In the genomic region with DNA sequence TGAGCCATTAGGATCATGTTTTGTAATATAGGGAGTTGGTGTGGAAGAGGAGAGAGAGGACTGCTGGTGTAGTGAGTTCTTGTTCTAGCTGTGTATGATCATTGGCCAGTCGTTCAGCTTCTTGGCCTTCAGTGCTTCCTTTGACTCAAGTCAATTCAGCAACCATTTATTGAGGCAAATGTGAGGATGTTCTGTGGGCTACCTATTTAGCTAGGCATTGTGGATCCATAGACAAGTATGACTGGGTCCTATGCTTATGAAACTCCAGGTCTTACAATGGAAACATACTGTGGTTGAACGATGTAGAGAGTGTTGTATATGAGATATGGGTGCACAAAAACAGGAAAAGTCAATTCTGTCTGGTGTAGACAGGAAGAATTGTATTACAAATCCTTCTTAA, we compare ENCODE assay signal across 1 cellular context.
TF ChIP-seq lines count a peak whose summit lies in the region.

No MANE protein-coding gene starts in this region.

TF ChIP-seq in GM23338, 12 proteins besides CTCF, POLR2A, EP300 and RAD21 (continued from another document):
- TF ChIP-seq, protein P1, sequence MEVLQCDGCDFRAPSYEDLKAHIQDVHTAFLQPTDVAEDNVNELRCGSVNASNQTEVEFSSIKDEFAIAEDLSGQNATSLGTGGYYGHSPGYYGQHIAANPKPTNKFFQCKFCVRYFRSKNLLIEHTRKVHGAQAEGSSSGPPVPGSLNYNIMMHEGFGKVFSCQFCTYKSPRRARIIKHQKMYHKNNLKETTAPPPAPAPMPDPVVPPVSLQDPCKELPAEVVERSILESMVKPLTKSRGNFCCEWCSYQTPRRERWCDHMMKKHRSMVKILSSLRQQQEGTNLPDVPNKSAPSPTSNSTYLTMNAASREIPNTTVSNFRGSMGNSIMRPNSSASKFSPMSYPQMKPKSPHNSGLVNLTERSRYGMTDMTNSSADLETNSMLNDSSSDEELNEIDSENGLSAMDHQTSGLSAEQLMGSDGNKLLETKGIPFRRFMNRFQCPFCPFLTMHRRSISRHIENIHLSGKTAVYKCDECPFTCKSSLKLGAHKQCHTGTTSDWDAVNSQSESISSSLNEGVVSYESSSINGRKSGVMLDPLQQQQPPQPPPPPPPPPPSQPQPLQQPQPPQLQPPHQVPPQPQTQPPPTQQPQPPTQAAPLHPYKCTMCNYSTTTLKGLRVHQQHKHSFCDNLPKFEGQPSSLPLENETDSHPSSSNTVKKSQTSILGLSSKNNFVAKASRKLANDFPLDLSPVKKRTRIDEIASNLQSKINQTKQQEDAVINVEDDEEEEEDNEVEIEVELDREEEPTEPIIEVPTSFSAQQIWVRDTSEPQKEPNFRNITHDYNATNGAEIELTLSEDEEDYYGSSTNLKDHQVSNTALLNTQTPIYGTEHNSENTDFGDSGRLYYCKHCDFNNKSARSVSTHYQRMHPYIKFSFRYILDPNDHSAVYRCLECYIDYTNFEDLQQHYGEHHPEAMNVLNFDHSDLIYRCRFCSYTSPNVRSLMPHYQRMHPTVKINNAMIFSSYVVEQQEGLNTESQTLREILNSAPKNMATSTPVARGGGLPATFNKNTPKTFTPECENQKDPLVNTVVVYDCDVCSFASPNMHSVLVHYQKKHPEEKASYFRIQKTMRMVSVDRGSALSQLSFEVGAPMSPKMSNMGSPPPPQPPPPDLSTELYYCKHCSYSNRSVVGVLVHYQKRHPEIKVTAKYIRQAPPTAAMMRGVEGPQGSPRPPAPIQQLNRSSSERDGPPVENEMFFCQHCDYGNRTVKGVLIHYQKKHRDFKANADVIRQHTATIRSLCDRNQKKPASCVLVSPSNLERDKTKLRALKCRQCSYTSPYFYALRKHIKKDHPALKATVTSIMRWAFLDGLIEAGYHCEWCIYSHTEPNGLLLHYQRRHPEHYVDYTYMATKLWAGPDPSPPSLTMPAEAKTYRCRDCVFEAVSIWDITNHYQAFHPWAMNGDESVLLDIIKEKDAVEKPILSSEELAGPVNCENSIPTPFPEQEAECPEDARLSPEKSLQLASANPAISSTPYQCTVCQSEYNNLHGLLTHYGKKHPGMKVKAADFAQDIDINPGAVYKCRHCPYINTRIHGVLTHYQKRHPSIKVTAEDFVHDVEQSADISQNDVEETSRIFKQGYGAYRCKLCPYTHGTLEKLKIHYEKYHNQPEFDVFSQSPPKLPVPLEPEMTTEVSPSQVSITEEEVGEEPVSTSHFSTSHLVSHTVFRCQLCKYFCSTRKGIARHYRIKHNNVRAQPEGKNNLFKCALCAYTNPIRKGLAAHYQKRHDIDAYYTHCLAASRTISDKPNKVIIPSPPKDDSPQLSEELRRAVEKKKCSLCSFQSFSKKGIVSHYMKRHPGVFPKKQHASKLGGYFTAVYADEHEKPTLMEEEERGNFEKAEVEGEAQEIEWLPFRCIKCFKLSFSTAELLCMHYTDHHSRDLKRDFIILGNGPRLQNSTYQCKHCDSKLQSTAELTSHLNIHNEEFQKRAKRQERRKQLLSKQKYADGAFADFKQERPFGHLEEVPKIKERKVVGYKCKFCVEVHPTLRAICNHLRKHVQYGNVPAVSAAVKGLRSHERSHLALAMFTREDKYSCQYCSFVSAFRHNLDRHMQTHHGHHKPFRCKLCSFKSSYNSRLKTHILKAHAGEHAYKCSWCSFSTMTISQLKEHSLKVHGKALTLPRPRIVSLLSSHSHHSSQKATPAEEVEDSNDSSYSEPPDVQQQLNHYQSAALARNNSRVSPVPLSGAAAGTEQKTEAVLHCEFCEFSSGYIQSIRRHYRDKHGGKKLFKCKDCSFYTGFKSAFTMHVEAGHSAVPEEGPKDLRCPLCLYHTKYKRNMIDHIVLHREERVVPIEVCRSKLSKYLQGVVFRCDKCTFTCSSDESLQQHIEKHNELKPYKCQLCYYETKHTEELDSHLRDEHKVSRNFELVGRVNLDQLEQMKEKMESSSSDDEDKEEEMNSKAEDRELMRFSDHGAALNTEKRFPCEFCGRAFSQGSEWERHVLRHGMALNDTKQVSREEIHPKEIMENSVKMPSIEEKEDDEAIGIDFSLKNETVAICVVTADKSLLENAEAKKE (CRISPR knock-in tag; IDR thresholded peaks at IDR 0.05) = no peak
- no peak for TF ChIP-seq EZH2 (IDR thresholded peaks at IDR 0.05; ENCODE audit: low read depth, unreplicated experiment)
